Comparison of ENCODE assay signal across 8 cellular contexts in genomic region chr12:124938606-124939427, GRCh38. TPM values are rescaled to one million over a fixed set of nuclear protein-coding genes. Genes with fewer than 3 reads are reported as not detected.
DNase-seq lines count a peak whose midpoint lies in the region; ATAC-seq lines count a peak whose summit lies in the region.

No MANE protein-coding gene starts in this region.

- no peaks in the 10 kb centered on the region for H3K27me3 Mint-ChIP-seq in activated T-cell treated with anti-CD3 and anti-CD28 coated beads, Interleukin-2, amount 50 U/mL, for 72 hours (ENCODE audit: low read depth)

- ATAC-seq in GM21526 (IDR thresholded peaks at IDR 0.05; ENCODE audit: low FRiP score, unreplicated experiment): peak; percentile 37
- ATAC-seq in activated T-cell treated with anti-CD3 and anti-CD28 coated beads, Interleukin-2, amount 50 U/mL, for 72 hours (replicated peaks in 1 of 2): peak; percentile 38 to 45

- H3K9me3 ChIP-seq in HUES64 (ENCODE audit: insufficient read depth, low read depth, low read length): no peaks in the 10 kb centered on the region

- no peak overlapping the region for H3K27ac Mint-ChIP-seq in activated T-cell treated with anti-CD3 and anti-CD28 coated beads, Interleukin-2, amount 50 U/mL, for 72 hours

- H3K4me1 ChIP-seq in HUES64 (ENCODE audit: insufficient read depth, low read length): peaks cover 11% of the 10 kb centered on the region

- peaks cover 15% of the 10 kb centered on the region for H3K4me1 Mint-ChIP-seq in activated T-cell treated with anti-CD3 and anti-CD28 coated beads, Interleukin-2, amount 50 U/mL, for 72 hours (ENCODE audit: low read depth)

- no peaks in the 10 kb centered on the region for H3K36me3 Mint-ChIP-seq in activated T-cell treated with anti-CD3 and anti-CD28 coated beads, Interleukin-2, amount 50 U/mL, for 72 hours (ENCODE audit: insufficient read depth in 2 of 2)

- H3K9ac ChIP-seq in HUES64 (ENCODE audit: low read depth, low read length): peak overlapping the region; percentile 70

- 0 out of 2 replicates have a peak, but pooled peaks cover 3% of the 10 kb centered on the region for H3K36me3 ChIP-seq in HUES64 (ENCODE audit: insufficient read depth, low read length)

- DNase-seq in Caki2 (ENCODE audit: low read depth) (peak; percentile 66), globus pallidus (ENCODE audit: low spot score) (peak; percentile 84), pons (ENCODE audit: low spot score) (peak; percentile 93), DMS 273 treated with DMSO at 0.1 percent for 48 hours (lab: John Stamatoyannopoulos, UW) (no peak), NCI-H1092 (lab: John Stamatoyannopoulos, UW) (no peak)
- peak; percentile 68 to 79 for DNase-seq in activated T-cell treated with anti-CD3 and anti-CD28 coated beads, Interleukin-2, amount 50 U/mL, for 72 hours

- in situ Hi-C loops in Caki2 (cut with HindIII; ENCODE audit: low pct_unique_long_range_greater_than_20kb, low sequenced_read_pairs): no loop called here

- H3K4me3 ChIP-seq in HUES64 (ENCODE audit: low read length): peak overlapping the region; percentile 63

- no peaks in the 10 kb centered on the region for H3K9me3 Mint-ChIP-seq in activated T-cell treated with anti-CD3 and anti-CD28 coated beads, Interleukin-2, amount 50 U/mL, for 72 hours

- H3K4me3 Mint-ChIP-seq in activated T-cell treated with anti-CD3 and anti-CD28 coated beads, Interleukin-2, amount 50 U/mL, for 72 hours: no peak overlapping the region

- peak overlapping the region; percentile 25 for H3K27ac ChIP-seq in HUES64 (ENCODE audit: low read depth, low read length)

- H3K27me3 ChIP-seq in HUES64 (ENCODE audit: insufficient read depth, low read length): no peaks in the 10 kb centered on the region

- 28% methylated on average over 20 of the region's 22 CpGs for WGBS in HUES64

RNA-seq across cellular contexts. Expression of gene UBC, which starts 24.4 kb away (rescaled TPM):
- total RNA-seq in Caki2 (2014; rRNA removed; shearing (Covaris generic); ENCODE audit: low replicate concordance): 1,534 and 1,708 TPM in 2 replicates
- polyA plus RNA-seq in HUES64 (2013, experiment 1 of 2): 577 TPM
- polyA plus RNA-seq in HUES64 (2013, experiment 2 of 2): 651 TPM
- 1,000 to 10,000 TPM; 1,002 to 1,182 TPM for total RNA-seq in activated T-cell treated with anti-CD3 and anti-CD28 coated beads, Interleukin-2, amount 50 U/mL, for 72 hours

RNA-seq across cellular contexts. Expression of gene DHX37, which starts 50.1 kb away (rescaled TPM):
- 34.0 and 38.3 TPM in 2 replicates for total RNA-seq in Caki2 (2014; rRNA removed; shearing (Covaris generic); ENCODE audit: low replicate concordance)
- 25.8 TPM for polyA plus RNA-seq in HUES64 (2013, experiment 1 of 2)
- polyA plus RNA-seq in HUES64 (2013, experiment 2 of 2): 18.9 TPM
- 10 to 100 TPM; 25.5 to 28.7 TPM for total RNA-seq in activated T-cell treated with anti-CD3 and anti-CD28 coated beads, Interleukin-2, amount 50 U/mL, for 72 hours

RNA-seq across cellular contexts. Expression of gene BRI3BP, which starts 54.6 kb away (rescaled TPM):
- 12.6 and 13.7 TPM in 2 replicates for total RNA-seq in Caki2 (2014; rRNA removed; shearing (Covaris generic); ENCODE audit: low replicate concordance)
- polyA plus RNA-seq in HUES64 (2013, experiment 1 of 2): 5.1 TPM
- polyA plus RNA-seq in HUES64 (2013, experiment 2 of 2): 5.5 TPM
- total RNA-seq in activated T-cell treated with anti-CD3 and anti-CD28 coated beads, Interleukin-2, amount 50 U/mL, for 72 hours: 10 to 100 TPM; 16.7 to 23.0 TPM

Comparison
In these comparisons a context has a peak if more than half of its experiments do, and no peak if none do; other contexts are left out.
1. DNase-seq: peak in Caki2 (single experiment), activated T-cell treated with anti-CD3 and anti-CD28 coated beads, Interleukin-2, amount 50 U/mL, for 72 hours (2 of 2), globus pallidus (single experiment) and pons (single experiment); none in DMS 273 treated with DMSO at 0.1 percent for 48 hours (single experiment) and NCI-H1092 (single experiment).